Comparison of ENCODE assay signal across 8 cellular contexts in the genomic region with DNA sequence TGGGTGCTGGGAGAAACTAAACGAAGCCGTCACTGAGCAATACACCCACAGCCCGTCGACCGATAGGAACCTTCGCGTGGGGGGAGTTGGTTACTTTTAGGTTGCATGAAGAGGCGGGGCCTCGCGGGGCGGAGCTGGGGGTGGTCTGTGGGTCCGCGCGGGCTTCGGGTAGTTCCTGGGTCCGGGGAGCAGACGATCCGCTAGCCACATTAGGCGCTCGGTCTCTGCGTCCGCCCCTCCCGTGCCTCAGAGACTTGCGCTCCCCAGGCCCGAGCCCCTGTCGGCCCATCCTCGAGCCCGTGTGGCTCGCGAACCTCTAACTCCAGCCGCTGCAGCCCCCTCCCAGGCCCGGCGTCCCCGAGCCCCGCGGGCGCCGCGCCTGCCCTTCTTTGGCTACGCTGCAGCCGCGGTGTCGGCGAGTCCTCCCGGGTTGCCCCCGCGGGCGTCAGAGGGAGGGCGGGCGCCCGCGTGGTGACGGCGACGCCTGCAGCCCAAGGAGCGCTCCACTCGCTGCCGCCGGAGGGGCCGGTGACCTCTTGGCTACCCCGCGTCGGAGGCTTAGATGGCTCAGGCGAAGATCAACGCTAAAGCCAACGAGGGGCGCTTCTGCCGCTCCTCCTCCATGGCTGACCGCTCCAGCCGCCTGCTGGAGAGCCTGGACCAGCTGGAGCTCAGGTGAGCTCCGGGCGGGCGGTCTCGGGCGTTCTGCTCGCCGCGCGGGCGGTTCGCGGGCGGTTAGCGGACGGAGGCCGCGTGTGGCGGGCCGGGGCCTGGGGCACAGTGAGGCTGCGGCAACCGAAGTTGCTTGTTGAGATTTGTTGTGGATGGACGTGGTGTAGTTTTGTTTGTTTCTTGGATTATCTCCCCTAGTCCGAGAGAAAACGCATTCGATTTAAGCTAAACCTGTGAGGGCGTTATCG. TPM values are rescaled to one million over a fixed set of nuclear protein-coding genes. Genes with fewer than 3 reads are reported as not detected.
DNase-seq lines count a peak whose midpoint lies in the region; TF ChIP-seq lines count a peak whose summit lies in the region.

A gene (plus strand): TSS at position 191 of the 920 bp plus-strand sequence. CDS start 372 bp downstream, at position 563.

- peak within 1 kb of the TSS; percentile 70 for H2AFZ ChIP-seq in neural progenitor cell (replicated peaks)

- H4K20me1 ChIP-seq in neural progenitor cell (ENCODE audit: low read depth), result peaks cover 12% of the 10 kb centered on the region

- H3K79me2 ChIP-seq in neural progenitor cell (ENCODE audit: low read depth), result peaks cover 11% of the 10 kb centered on the region

- H3F3A ChIP-seq in neural progenitor cell (ENCODE audit: low read depth), result peaks cover 43% of the 10 kb centered on the region

- TF ChIP-seq CTCF in LNCaP clone FGC (IDR thresholded peaks at IDR 0.05; ENCODE audit: control insufficient read depth, extremely low read depth, insufficient read depth), result 0 out of 2 replicates have a peak, but pooled peaks have one; percentile 6
- TF ChIP-seq CTCF in foreskin fibroblast (IDR thresholded peaks at IDR 0.05; ENCODE audit: low read depth, low read length), result no peak
- TF ChIP-seq CTCF in neural progenitor cell (IDR thresholded peaks at IDR 0.05), result peak; percentile 25

- H3K4me1 ChIP-seq in ES-I3 (ENCODE audit: insufficient read depth, low read length) (peaks cover 12% of the 10 kb centered on the region), neural progenitor cell (peaks cover 20% of the 10 kb centered on the region), stomach smooth muscle (ENCODE audit: control insufficient read depth, insufficient read depth, low read length) (peaks cover 14% of the 10 kb centered on the region)

- H3K4me2 ChIP-seq in neural progenitor cell, result peak within 1 kb of the TSS; percentile 94

- H3K9me3 Mint-ChIP-seq in neural progenitor cell, result no peaks in the 10 kb centered on the region

- H3K4me3 ChIP-seq in LNCaP clone FGC (ENCODE audit: low read depth, low read length) (peak within 1 kb of the TSS; percentile 61), foreskin fibroblast (ENCODE audit: low read depth in 1 of 2, low read length in 2 of 2) (peak within 1 kb of the TSS; percentile 82 to 95), neural progenitor cell (peak within 1 kb of the TSS; percentile 59), stomach smooth muscle (ENCODE audit: low read length in 2 of 2) (peak within 1 kb of the TSS; percentile 87 to 97)

- H3K27ac Mint-ChIP-seq in neural progenitor cell, result no peak within 1 kb of the TSS

- H3K27me3 ChIP-seq in neural progenitor cell (peaks cover 16% of the 10 kb centered on the region), stomach smooth muscle (ENCODE audit: control insufficient read depth in 1 of 2, insufficient read depth in 2 of 2, low read length in 2 of 2) (no peaks in the 10 kb centered on the region)

- H3K36me3 ChIP-seq in ES-I3 (ENCODE audit: insufficient read depth, low read length) (no peaks in the 10 kb centered on the region), neural progenitor cell (peaks cover 7% of the 10 kb centered on the region), stomach smooth muscle (ENCODE audit: control insufficient read depth in 2 of 2, insufficient read depth in 2 of 2, low read length in 2 of 2) (peaks cover 0 to 1% of the 10 kb centered on the region in 2 donors)

- H3K27me3 Mint-ChIP-seq in neural progenitor cell (ENCODE audit: insufficient read depth, low read depth), result peaks cover 13% of the 10 kb centered on the region

- H3K4me1 Mint-ChIP-seq in neural progenitor cell, result peaks cover 16% of the 10 kb centered on the region

- H3K9ac ChIP-seq in ES-I3 (ENCODE audit: low read depth, low read length) (peak within 1 kb of the TSS; percentile 94), neural progenitor cell (no peak within 1 kb of the TSS), stomach smooth muscle (ENCODE audit: low read length in 2 of 2) (peak within 1 kb of the TSS; percentile 96 to 99)

- H3K9me3 ChIP-seq in ES-I3 (ENCODE audit: control insufficient read depth, insufficient read depth, low read length) (no peaks in the 10 kb centered on the region), neural progenitor cell (ENCODE audit: low read depth) (no peaks in the 10 kb centered on the region), stomach smooth muscle (ENCODE audit: control insufficient read depth in 2 of 2, low read length in 2 of 2) (no peaks in the 10 kb centered on the region)

- DNase-seq in GOT3 (lab: John Stamatoyannopoulos, UW) (peak; percentile 71), LNCaP clone FGC (ENCODE audit: low read depth) (no peak), SHP77 treated with DMSO at 0.1 percent for 48 hours (lab: John Stamatoyannopoulos, UW) (peak; percentile 69), activated gamma-delta T cell (lab: John Stamatoyannopoulos, UW) (peak; percentile 78), foreskin fibroblast (peak; percentile 91 to 97), neural progenitor cell (ENCODE audit: low spot score) (peak; percentile 92)

- H3K36me3 Mint-ChIP-seq in neural progenitor cell, result peaks cover 2% of the 10 kb centered on the region

- H3K4me3 Mint-ChIP-seq in neural progenitor cell, result peak within 1 kb of the TSS; percentile 88

- H3K27ac ChIP-seq in neural progenitor cell (no peak within 1 kb of the TSS), stomach smooth muscle (ENCODE audit: low read length) (peak within 1 kb of the TSS; percentile 95)

RNA-seq across cellular contexts. Expression of the gene that starts here (rescaled TPM):
- total RNA-seq in neural progenitor cell (ENCODE audit: low replicate concordance), result 0.84 and 1.5 TPM in 2 replicates
